ENCODE assay signal across 22 cellular contexts in the genomic region with DNA sequence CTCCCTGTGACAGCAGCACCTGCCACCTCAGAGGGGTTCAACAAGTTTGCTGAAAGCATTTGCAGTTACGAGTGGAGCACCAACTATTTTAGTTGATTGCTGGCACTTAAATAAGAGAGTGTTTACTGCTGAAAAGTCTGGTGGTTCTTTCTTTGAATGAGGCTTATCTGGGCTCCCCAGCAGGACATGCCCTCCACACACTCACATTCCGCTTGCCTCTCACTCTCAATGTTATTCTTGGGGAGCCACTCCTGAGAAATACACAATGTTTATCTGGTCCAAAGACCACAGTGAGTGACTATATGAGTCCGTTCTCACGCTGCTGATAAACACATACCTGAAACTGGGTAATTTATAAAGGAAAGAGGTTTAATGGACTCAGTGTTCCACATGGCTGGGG.
"Had no signal": no experiment of that assay in that cellular context is flagged by ENCODE, and none has a peak within 500 bp of the region (broad histone marks: within the 10 kb centered on the region; RNA-seq: fewer than 3 reads in every experiment).

No MANE protein-coding gene starts in this region.

- H3K4me3 ChIP-seq: mucosa of descending colon, smooth muscle cell had no signal

- ATAC-seq: activated CD8-positive, alpha-beta T cell treated with anti-CD3 and anti-CD28 coated beads, Interleukin-2, amount 10 ng/mL, durations not matched to agents 7 days and 5 days; esophagus mucosa; left ventricle myocardium superior; mucosa of descending colon; sciatic nerve; stimulated activated memory B cell treated with anti-CD40 and anti-IgM and Interleukin-4, amounts not matched to agents 10 μg/mL and 1 μg/mL and 100 μg/mL, for 72 hours; T-helper 17 cell had no signal

- H3K27ac Mint-ChIP-seq: activated CD8-positive, alpha-beta T cell treated with anti-CD3 and anti-CD28 coated beads, Interleukin-2, amount 10 ng/mL, durations not matched to agents 7 days and 5 days; activated naive CD4-positive, alpha-beta T cell treated with anti-CD3 and anti-CD28 coated beads, Interleukin-2, amount 50 U/mL, for 24 hours; activated T-helper 1 cell treated with anti-CD3 and anti-CD28 coated beads, Interleukin-12 subunit alpha, Interleukin-12 subunit beta, Interleukin-2, Interleukin-4 antibody, amounts not matched to agents 30 ng/mL and 10 ng/mL and 1 ng/mL, durations not matched to agents 14 hours and 24 hours and 36 hours; dendritic cell treated with granulocyte-macrophage colony-stimulating factor and Interleukin-4, amounts not matched to agents 40 ng/mL and 50 ng/mL, for 4 days; memory B cell; stimulated activated memory B cell treated with anti-CD40 and anti-IgM and Interleukin-4, amounts not matched to agents 10 μg/mL and 1 μg/mL and 100 μg/mL, for 72 hours; T-helper 17 cell had no signal

- H3K4me1 Mint-ChIP-seq: activated naive CD4-positive, alpha-beta T cell treated with anti-CD3 and anti-CD28 coated beads, Interleukin-2, amount 50 U/mL, for 24 hours; memory B cell; stimulated activated memory B cell treated with anti-CD40 and anti-IgM and Interleukin-4, amounts not matched to agents 10 μg/mL and 1 μg/mL and 100 μg/mL, for 72 hours had no signal

- H3K27me3 Mint-ChIP-seq: activated naive CD4-positive, alpha-beta T cell treated with anti-CD3 and anti-CD28 coated beads, Interleukin-2, amount 50 U/mL, for 24 hours; dendritic cell treated with granulocyte-macrophage colony-stimulating factor and Interleukin-4, amounts not matched to agents 40 ng/mL and 50 ng/mL, for 4 days; memory B cell; stimulated activated memory B cell treated with anti-CD40 and anti-IgM and Interleukin-4, amounts not matched to agents 10 μg/mL and 1 μg/mL and 100 μg/mL, for 72 hours; T-helper 17 cell had no signal

- H3K9me3 Mint-ChIP-seq: activated naive CD4-positive, alpha-beta T cell treated with anti-CD3 and anti-CD28 coated beads, Interleukin-2, amount 50 U/mL, for 24 hours; activated T-helper 1 cell treated with anti-CD3 and anti-CD28 coated beads, Interleukin-12 subunit alpha, Interleukin-12 subunit beta, Interleukin-2, Interleukin-4 antibody, amounts not matched to agents 30 ng/mL and 10 ng/mL and 1 ng/mL, durations not matched to agents 14 hours and 24 hours and 36 hours; dendritic cell treated with granulocyte-macrophage colony-stimulating factor and Interleukin-4, amounts not matched to agents 40 ng/mL and 50 ng/mL, for 4 days; memory B cell; stimulated activated memory B cell treated with anti-CD40 and anti-IgM and Interleukin-4, amounts not matched to agents 10 μg/mL and 1 μg/mL and 100 μg/mL, for 72 hours had no signal

- H3K4me3 Mint-ChIP-seq: activated CD8-positive, alpha-beta T cell treated with anti-CD3 and anti-CD28 coated beads, Interleukin-2, amount 10 ng/mL, durations not matched to agents 7 days and 5 days; activated naive CD4-positive, alpha-beta T cell treated with anti-CD3 and anti-CD28 coated beads, Interleukin-2, amount 50 U/mL, for 24 hours; activated T-helper 1 cell treated with anti-CD3 and anti-CD28 coated beads, Interleukin-12 subunit alpha, Interleukin-12 subunit beta, Interleukin-2, Interleukin-4 antibody, amounts not matched to agents 30 ng/mL and 10 ng/mL and 1 ng/mL, durations not matched to agents 14 hours and 24 hours and 36 hours; dendritic cell treated with granulocyte-macrophage colony-stimulating factor and Interleukin-4, amounts not matched to agents 40 ng/mL and 50 ng/mL, for 4 days; memory B cell; stimulated activated memory B cell treated with anti-CD40 and anti-IgM and Interleukin-4, amounts not matched to agents 10 μg/mL and 1 μg/mL and 100 μg/mL, for 72 hours; T-helper 17 cell had no signal

- H3K4me2 ChIP-seq: smooth muscle cell had no signal

- DNase-seq: activated CD4-positive, alpha-beta T cell treated with anti-CD3 and anti-CD28 coated beads for 1 hour; activated CD4-positive, alpha-beta T cell treated with anti-CD3 and anti-CD28 coated beads, Interleukin-2, amount 50 U/mL, for 1 hour; activated CD8-positive, alpha-beta T cell treated with anti-CD3 and anti-CD28 coated beads, Interleukin-2, amount 10 ng/mL, durations not matched to agents 7 days and 5 days; activated gamma-delta T cell; cerebellar nuclear complex; effector CD4-positive, alpha-beta T cell; foreskin melanocyte; hippocampal formation; left ventricle myocardium superior; mucosa of descending colon; occipital lobe; stimulated activated CD4-positive, alpha-beta T cell treated with anti-CD3 and anti-CD28 coated beads, Interleukin-15, amount 100 ng/mL, for 24 hours; T-helper 17 cell; trophoblast cell had no signal

- H3K9me3 ChIP-seq: mucosa of descending colon had no signal
